Comparison of ENCODE assay signal across 16 cellular contexts in genomic region chr7:5831196-5831595, GRCh38. TPM values are rescaled to one million over a fixed set of nuclear protein-coding genes. Genes with fewer than 3 reads are reported as not detected.
A peak's percentile ranks its signal among the peaks of the same experiment; 100 is the strongest.
DNase-seq lines count a peak whose midpoint lies in the region; ATAC-seq and TF ChIP-seq lines count a peak whose summit lies in the region.
"Had no signal": no experiment of that assay in that cellular context is flagged by ENCODE, and none has a peak within 500 bp of the region (broad histone marks: within the 10 kb centered on the region; RNA-seq: fewer than 3 reads in every experiment).

No MANE protein-coding gene starts in this region.

- peaks cover 11% of the 10 kb centered on the region for H3K36me3 Mint-ChIP-seq in CD4-positive, CD25-positive, alpha-beta regulatory T cell
- H3K36me3 Mint-ChIP-seq in endodermal cell (ENCODE audit: low read depth), result no peaks in the 10 kb centered on the region
- no peaks in the 10 kb centered on the region for H3K36me3 Mint-ChIP-seq in neural crest cell (ENCODE audit: low read depth)

- H3K36me3 ChIP-seq in CD4-positive, CD25-positive, alpha-beta regulatory T cell (ENCODE audit: control insufficient read depth, insufficient read depth, low read length), result peaks cover 5% of the 10 kb centered on the region
- no peaks in the 10 kb centered on the region for H3K36me3 ChIP-seq in HUES64 (ENCODE audit: insufficient read depth, low read length)
- H3K36me3 ChIP-seq in endodermal cell (ENCODE audit: control insufficient read depth, insufficient read depth, low read length), result no peaks in the 10 kb centered on the region
- H3K36me3 ChIP-seq in lower lobe of right lung, result no peaks in the 10 kb centered on the region
- H3K36me3 ChIP-seq: BLaER1, upper lobe of right lung had no signal

- H3K9ac ChIP-seq in HUES64 (ENCODE audit: low read depth, low read length), result peak overlapping the region; percentile 62; the same call in 1 of the 2 replicates
- H3K9ac ChIP-seq in endodermal cell (ENCODE audit: extremely low read depth, low read length, poor library complexity, severe bottlenecking), result no peak overlapping the region
- H3K9ac ChIP-seq: BLaER1, parathyroid adenoma had no signal

- TF ChIP-seq CTCF in endodermal cell (conservative IDR thresholded peaks at IDR 0.05), result no peak
- TF ChIP-seq CTCF in neural crest cell (conservative IDR thresholded peaks at IDR 0.05), result no peak
- TF ChIP-seq CTCF in lower lobe of right lung (IDR thresholded peaks at IDR 0.05), result no peak

- H3K4me1 Mint-ChIP-seq in CD4-positive, CD25-positive, alpha-beta regulatory T cell, result peaks cover 26 to 79% (median 42%) of the 10 kb centered on the region in 4 donors
- H3K4me1 Mint-ChIP-seq in endodermal cell, result no peaks in the 10 kb centered on the region
- H3K4me1 Mint-ChIP-seq in neural crest cell, result peaks cover 22% of the 10 kb centered on the region

- H3K9me3 Mint-ChIP-seq in CD4-positive, CD25-positive, alpha-beta regulatory T cell, result no peaks in the 10 kb centered on the region
- H3K9me3 Mint-ChIP-seq in endodermal cell, result no peaks in the 10 kb centered on the region
- no peaks in the 10 kb centered on the region for H3K9me3 Mint-ChIP-seq in neural crest cell
- H3K9me3 Mint-ChIP-seq: activated CD4-positive, alpha-beta T cell treated with anti-CD3 and anti-CD28 coated beads, Interleukin-2, amount 10 ng/mL, durations not matched to agents 7 days and 5 days had no signal

- peak overlapping the region in 2 of 4 donors; percentile 2 to 38 for H3K4me3 Mint-ChIP-seq in CD4-positive, CD25-positive, alpha-beta regulatory T cell
- H3K4me3 Mint-ChIP-seq in endodermal cell, result no peak overlapping the region
- peak overlapping the region; percentile 42 for H3K4me3 Mint-ChIP-seq in neural crest cell
- H3K4me3 Mint-ChIP-seq: activated CD4-positive, alpha-beta T cell treated with anti-CD3 and anti-CD28 coated beads, Interleukin-2, amount 10 ng/mL, durations not matched to agents 7 days and 5 days had no signal

- H3K27me3 ChIP-seq in CD4-positive, CD25-positive, alpha-beta regulatory T cell (ENCODE audit: control insufficient read depth, insufficient read depth, low read length), result no peaks in the 10 kb centered on the region
- H3K27me3 ChIP-seq in HUES64 (ENCODE audit: insufficient read depth, low read length) (no peaks in the 10 kb centered on the region), endodermal cell (ENCODE audit: control insufficient read depth, insufficient read depth, low read length, poor library complexity, severe bottlenecking) (no peaks in the 10 kb centered on the region), lower lobe of right lung (ENCODE audit: low read depth) (no peaks in the 10 kb centered on the region)
- H3K27me3 ChIP-seq: BLaER1, upper lobe of right lung had no signal

- peak overlapping the region; percentile 66 to 87 (median 76) for H3K27ac Mint-ChIP-seq in CD4-positive, CD25-positive, alpha-beta regulatory T cell
- H3K27ac Mint-ChIP-seq in endodermal cell (no peak overlapping the region), neural crest cell (ENCODE audit: unreplicated experiment) (peak overlapping the region; percentile 96)

- WGBS in HUES64, result 77% methylated on average over 12 of the region's 12 CpGs
- 72 to 82% methylated on average over 6 to 12 of the region's 12 CpGs for WGBS in endodermal cell (ENCODE audit: insufficient coverage in 1 of 2, insufficient read length in 1 of 2), 2 experiments

- intact Hi-C loops in lower lobe of right lung (cut with DNase I), result no loop called here

- no peak for ATAC-seq in CD4-positive, CD25-positive, alpha-beta regulatory T cell (ENCODE audit: low read depth in 2 of 2)
- ATAC-seq in lower lobe of right lung (no peak), HG03159 (IDR thresholded peaks at IDR 0.05; ENCODE audit: unreplicated experiment) (no peak), GM21723 (IDR thresholded peaks at IDR 0.05; ENCODE audit: unreplicated experiment) (no peak)
- ATAC-seq: upper lobe of right lung had no signal

- no peaks in the 10 kb centered on the region for H3K9me3 ChIP-seq in CD4-positive, CD25-positive, alpha-beta regulatory T cell (ENCODE audit: control insufficient read depth in 2 of 2, low read length in 2 of 2)
- H3K9me3 ChIP-seq in HUES64 (ENCODE audit: insufficient read depth, low read depth, low read length) (no peaks in the 10 kb centered on the region), endodermal cell (ENCODE audit: control insufficient read depth, low read length) (no peaks in the 10 kb centered on the region), lower lobe of right lung (no peaks in the 10 kb centered on the region)
- H3K9me3 ChIP-seq: BLaER1, upper lobe of right lung had no signal

- no peak overlapping the region for H3K4me3 ChIP-seq in CD4-positive, CD25-positive, alpha-beta regulatory T cell (ENCODE audit: low read depth, low read length)
- H3K4me3 ChIP-seq in HUES64 (ENCODE audit: low read length), result no peak overlapping the region
- no peak overlapping the region for H3K4me3 ChIP-seq in endodermal cell (ENCODE audit: low read length)
- H3K4me3 ChIP-seq in lower lobe of right lung, result no peak overlapping the region
- H3K4me3 ChIP-seq: BLaER1, upper lobe of right lung had no signal

- H3K27me3 Mint-ChIP-seq in CD4-positive, CD25-positive, alpha-beta regulatory T cell, result no peaks in the 10 kb centered on the region
- H3K27me3 Mint-ChIP-seq in endodermal cell (ENCODE audit: insufficient read depth), result no peaks in the 10 kb centered on the region
- no peaks in the 10 kb centered on the region for H3K27me3 Mint-ChIP-seq in neural crest cell (ENCODE audit: low read depth)
- H3K27me3 Mint-ChIP-seq: activated CD4-positive, alpha-beta T cell treated with anti-CD3 and anti-CD28 coated beads, Interleukin-2, amount 10 ng/mL, durations not matched to agents 7 days and 5 days had no signal

- peaks cover 51% of the 10 kb centered on the region for H3K4me1 ChIP-seq in CD4-positive, CD25-positive, alpha-beta regulatory T cell (ENCODE audit: control insufficient read depth, insufficient read depth, low read length, poor library complexity, severe bottlenecking)
- H3K4me1 ChIP-seq in HUES64 (ENCODE audit: insufficient read depth, low read length) (peaks cover 9% of the 10 kb centered on the region), endodermal cell (ENCODE audit: control insufficient read depth, insufficient read depth, low read length) (no peaks in the 10 kb centered on the region), lower lobe of right lung (peaks cover 3% of the 10 kb centered on the region)
- H3K4me1 ChIP-seq: parathyroid adenoma, upper lobe of right lung had no signal

- DNase-seq in CD4-positive, CD25-positive, alpha-beta regulatory T cell, result no peak
- DNase-seq in endodermal cell (peak; percentile 58), neural crest cell (ENCODE audit: low read depth, low spot score) (peak; percentile 68), lower lobe of right lung (no peak), RPMI8226 (no peak)
- DNase-seq: activated CD4-positive, alpha-beta T cell treated with anti-CD3 and anti-CD28 coated beads, Interleukin-2, amount 10 ng/mL, durations not matched to agents 7 days and 5 days; NCI-H1105 treated with DMSO at 0.1 percent for 48 hours; NCI-H510A treated with DMSO at 0.1 percent for 48 hours; upper lobe of right lung had no signal

- H3K27ac ChIP-seq in CD4-positive, CD25-positive, alpha-beta regulatory T cell (ENCODE audit: insufficient read depth, low read length, poor library complexity, severe bottlenecking), result no peak overlapping the region
- H3K27ac ChIP-seq in HUES64 (ENCODE audit: low read depth, low read length) (no peak overlapping the region; the same call in 1 of the 2 replicates), endodermal cell (ENCODE audit: low read depth, low read length) (peak overlapping the region; percentile 91), lower lobe of right lung (no peak overlapping the region)
- H3K27ac ChIP-seq: BLaER1, parathyroid adenoma, upper lobe of right lung had no signal

RNA-seq across cellular contexts. Expression of gene OCM, which starts 49.4 kb away (rescaled TPM):
- total RNA-seq in CD4-positive, CD25-positive, alpha-beta regulatory T cell, result 5.7 TPM
- polyA plus RNA-seq in CD4-positive, CD25-positive, alpha-beta regulatory T cell, result 1 to 10 TPM; 1.2 to 3.9 (median 2.5) TPM
- not detected for polyA plus RNA-seq in HUES64 (2013, experiment 1 of 2)
- polyA plus RNA-seq in HUES64 (2013, experiment 2 of 2), result not detected
- not detected for total RNA-seq in endodermal cell
- 0.36 TPM for polyA plus RNA-seq in endodermal cell (2013, experiment 1 of 2)
- not detected for polyA plus RNA-seq in endodermal cell (2013, experiment 2 of 2)
- not detected in 2 replicates for total RNA-seq in neural crest cell
- not detected for total RNA-seq in lower lobe of right lung
- total RNA-seq: bronchial epithelial cell, lung microvascular endothelial cell, upper lobe of right lung had no signal

RNA-seq across cellular contexts. Expression of gene RNF216, which starts 49.7 kb away (rescaled TPM):
- 74.2 TPM for total RNA-seq in CD4-positive, CD25-positive, alpha-beta regulatory T cell
- 10 to 100 TPM; 17.7 to 26.7 (median 21.8) TPM for polyA plus RNA-seq in CD4-positive, CD25-positive, alpha-beta regulatory T cell
- 17.6 TPM for polyA plus RNA-seq in HUES64 (2013, experiment 1 of 2)
- polyA plus RNA-seq in HUES64 (2013, experiment 2 of 2), result 20.3 TPM
- total RNA-seq in endodermal cell (10 to 100 TPM; 39.5 to 44.1 TPM), neural crest cell (36.4 and 38.9 TPM in 2 replicates), lower lobe of right lung (30.7 TPM)
- polyA plus RNA-seq in endodermal cell (2013, experiment 1 of 2), result 28.5 TPM
- polyA plus RNA-seq in endodermal cell (2013, experiment 2 of 2), result 27.1 TPM

Comparison
In these comparisons a context has a peak if more than half of its experiments do, and no peak if none do; other contexts are left out.
1. DNase-seq: peak in endodermal cell (single experiment) and neural crest cell (single experiment); none in CD4-positive, CD25-positive, alpha-beta regulatory T cell (0 of 3), lower lobe of right lung (single experiment) and RPMI8226 (single experiment).